ENCODE assay signal across 14 cellular contexts in the genomic region with DNA sequence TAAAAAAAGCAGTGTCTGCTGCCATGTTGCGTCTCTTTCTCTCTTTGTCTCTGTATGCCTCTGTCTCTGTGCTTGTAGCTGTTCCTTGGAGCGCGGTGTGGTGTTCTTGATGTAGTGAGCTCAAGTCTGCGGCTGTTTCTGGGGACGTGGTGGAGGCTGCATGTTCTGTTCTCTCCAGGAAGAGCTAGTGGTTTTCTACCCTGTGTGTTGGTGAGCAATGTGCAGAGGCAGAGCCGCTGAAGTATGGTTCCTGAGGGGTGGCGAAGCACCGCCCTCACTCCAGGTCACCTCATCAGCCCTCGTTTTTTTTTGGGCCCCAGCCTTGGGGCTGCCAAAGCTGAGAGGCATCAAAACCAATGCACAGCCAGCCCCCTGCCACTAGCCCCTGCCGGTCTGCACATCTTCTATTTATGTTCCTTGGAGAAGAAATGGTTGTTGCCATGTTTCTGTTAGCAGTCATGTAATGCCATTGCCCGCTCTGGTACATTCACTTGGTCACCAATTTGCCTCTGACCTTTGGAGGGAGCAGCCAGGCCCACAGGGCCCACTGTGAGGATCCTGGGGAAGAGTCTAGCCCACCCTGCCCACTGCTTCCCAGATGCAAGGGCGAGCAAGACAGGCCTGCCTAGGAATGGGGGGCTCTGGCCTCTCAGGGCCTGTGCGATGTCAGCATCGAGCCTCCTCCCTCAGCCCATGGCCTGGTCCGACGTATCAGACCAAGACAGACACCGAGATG. TPM values are rescaled to one million over a fixed set of nuclear protein-coding genes. Genes with fewer than 3 reads are reported as not detected.
A peak's percentile ranks its signal among the peaks of the same experiment; 100 is the strongest.
DNase-seq lines count a peak whose midpoint lies in the region; ATAC-seq and TF ChIP-seq lines count a peak whose summit lies in the region.
"Had no signal": no experiment of that assay in that cellular context is flagged by ENCODE, and none has a peak within 500 bp of the region (broad histone marks: within the 10 kb centered on the region; RNA-seq: fewer than 3 reads in every experiment).

No MANE protein-coding gene starts in this region.

- no peaks in the 10 kb centered on the region for H3K9me3 ChIP-seq in mucosa of descending colon
- H3K9me3 ChIP-seq: body of pancreas, heart left ventricle, MG63, ovary, thoracic aorta had no signal

- peaks cover 9% of the 10 kb centered on the region for H3K4me1 ChIP-seq in mucosa of descending colon (ENCODE audit: low read depth)

- H3K4me3 ChIP-seq in mucosa of descending colon, result no peak overlapping the region
- H3K4me3 ChIP-seq: body of pancreas, heart left ventricle, MG63, ovary, thoracic aorta had no signal

- peaks cover 95% of the 10 kb centered on the region for H3K4me1 Mint-ChIP-seq in activated T-cell treated with anti-CD3 and anti-CD28 coated beads, Interleukin-2, amount 50 U/mL, for 72 hours (ENCODE audit: low read depth)
- H3K4me1 Mint-ChIP-seq in stimulated activated naive CD8-positive, alpha-beta T cell treated with anti-CD3 and anti-CD28 coated beads, Interleukin-15, Interleukin-2, amounts not matched to agents 100 ng/mL and 50 ng/mL, for 24 hours (ENCODE audit: low read depth), result peaks cover 92% of the 10 kb centered on the region

- intact Hi-C loops in mucosa of descending colon (cut with DNase I, micrococcal nuclease), result no loop called here

- H3K9me3 Mint-ChIP-seq in activated T-cell treated with anti-CD3 and anti-CD28 coated beads, Interleukin-2, amount 50 U/mL, for 72 hours, result no peaks in the 10 kb centered on the region
- no peaks in the 10 kb centered on the region for H3K9me3 Mint-ChIP-seq in stimulated activated naive CD8-positive, alpha-beta T cell treated with anti-CD3 and anti-CD28 coated beads, Interleukin-15, Interleukin-2, amounts not matched to agents 100 ng/mL and 50 ng/mL, for 24 hours

- in situ Hi-C loops in KBM-7 (cut with MboI; ENCODE audit: low pct_unique_long_range_greater_than_20kb, low sequenced_read_pairs), result no loop called here

- peak; percentile 51 for DNase-seq in T follicular helper cell (ENCODE audit: low read depth)
- peak; percentile 62 to 73 for DNase-seq in activated T-cell treated with anti-CD3 and anti-CD28 coated beads, Interleukin-2, amount 50 U/mL, for 72 hours
- peak; percentile 37 to 69 (median 39) for DNase-seq in mucosa of descending colon
- DNase-seq in KBM-7, result no peak
- DNase-seq in anterior cingulate cortex (lab: John Stamatoyannopoulos, UW), result no peak
- no peak for DNase-seq in NOMO-1 (lab: John Stamatoyannopoulos, UW; ENCODE audit: unreplicated experiment in 2 of 2)
- no peak for DNase-seq in A172 (ENCODE audit: low spot score)
- DNase-seq: MG63, ovary had no signal

- H3K36me3 Mint-ChIP-seq in activated T-cell treated with anti-CD3 and anti-CD28 coated beads, Interleukin-2, amount 50 U/mL, for 72 hours (ENCODE audit: insufficient read depth in 2 of 2), result peaks cover 28 to 71% of the 10 kb centered on the region in 2 donors
- peaks cover 94% of the 10 kb centered on the region for H3K36me3 Mint-ChIP-seq in stimulated activated naive CD8-positive, alpha-beta T cell treated with anti-CD3 and anti-CD28 coated beads, Interleukin-15, Interleukin-2, amounts not matched to agents 100 ng/mL and 50 ng/mL, for 24 hours (ENCODE audit: low read depth)

- H3K36me3 ChIP-seq in mucosa of descending colon (ENCODE audit: low read depth), result peaks cover 64% of the 10 kb centered on the region
- H3K36me3 ChIP-seq: ovary had no signal

- peak overlapping the region; percentile 88 for H3K27ac Mint-ChIP-seq in activated T-cell treated with anti-CD3 and anti-CD28 coated beads, Interleukin-2, amount 50 U/mL, for 72 hours
- peak overlapping the region; percentile 96 for H3K27ac Mint-ChIP-seq in stimulated activated naive CD8-positive, alpha-beta T cell treated with anti-CD3 and anti-CD28 coated beads, Interleukin-15, Interleukin-2, amounts not matched to agents 100 ng/mL and 50 ng/mL, for 24 hours

- H3K4me3 Mint-ChIP-seq in activated T-cell treated with anti-CD3 and anti-CD28 coated beads, Interleukin-2, amount 50 U/mL, for 72 hours, result peak overlapping the region; percentile 69 to 92
- H3K4me3 Mint-ChIP-seq in stimulated activated naive CD8-positive, alpha-beta T cell treated with anti-CD3 and anti-CD28 coated beads, Interleukin-15, Interleukin-2, amounts not matched to agents 100 ng/mL and 50 ng/mL, for 24 hours, result peak overlapping the region; percentile 81

- H3K27me3 Mint-ChIP-seq in activated T-cell treated with anti-CD3 and anti-CD28 coated beads, Interleukin-2, amount 50 U/mL, for 72 hours (ENCODE audit: low read depth), result no peaks in the 10 kb centered on the region
- no peaks in the 10 kb centered on the region for H3K27me3 Mint-ChIP-seq in stimulated activated naive CD8-positive, alpha-beta T cell treated with anti-CD3 and anti-CD28 coated beads, Interleukin-15, Interleukin-2, amounts not matched to agents 100 ng/mL and 50 ng/mL, for 24 hours

- no peak for TF ChIP-seq CTCF in mucosa of descending colon (IDR thresholded peaks at IDR 0.05)

- ATAC-seq in activated T-cell treated with anti-CD3 and anti-CD28 coated beads, Interleukin-2, amount 50 U/mL, for 72 hours (replicated peaks in 1 of 2), result peak; percentile 65 to 72
- peak; percentile 70 for ATAC-seq in mucosa of descending colon
- ATAC-seq: body of pancreas, HCT116, heart left ventricle had no signal

RNA-seq across cellular contexts. Expression of a gene that starts 7.2 kb away (rescaled TPM):
- total RNA-seq in activated T-cell treated with anti-CD3 and anti-CD28 coated beads, Interleukin-2, amount 50 U/mL, for 72 hours, result 100 to 1,000 TPM; 427 to 457 TPM
- 100 to 1,000 TPM; 267 to 317 (median 292) TPM for total RNA-seq in mucosa of descending colon
- total RNA-seq in A172 (2014; rRNA removed; shearing (Covaris generic)), result 296 and 354 TPM in 2 replicates

RNA-seq across cellular contexts. Expression of a gene that starts 11.0 kb away (rescaled TPM):
- 100 to 1,000 TPM; 183 to 210 TPM for total RNA-seq in activated T-cell treated with anti-CD3 and anti-CD28 coated beads, Interleukin-2, amount 50 U/mL, for 72 hours
- total RNA-seq in mucosa of descending colon, result 100 to 1,000 TPM; 275 to 315 (median 290) TPM
- total RNA-seq in A172 (2014; rRNA removed; shearing (Covaris generic)), result 37.1 and 39.7 TPM in 2 replicates

RNA-seq across cellular contexts. Expression of a gene that starts 29.9 kb away (rescaled TPM):
- total RNA-seq in activated T-cell treated with anti-CD3 and anti-CD28 coated beads, Interleukin-2, amount 50 U/mL, for 72 hours, result 1 to 10 TPM; 2.3 to 4.1 TPM
- 1,000 to 10,000 TPM; 2,367 to 7,005 (median 6,199) TPM for total RNA-seq in mucosa of descending colon
- not detected in 2 replicates for total RNA-seq in A172 (2014; rRNA removed; shearing (Covaris generic))

RNA-seq across cellular contexts. Expression of a gene that starts 35.5 kb away (rescaled TPM):
- total RNA-seq in activated T-cell treated with anti-CD3 and anti-CD28 coated beads, Interleukin-2, amount 50 U/mL, for 72 hours, result 100 to 1,000 TPM; 122 to 151 TPM
- 1 to 10 TPM; 3.8 to 5.4 (median 5.2) TPM for total RNA-seq in mucosa of descending colon
- total RNA-seq in A172 (2014; rRNA removed; shearing (Covaris generic)), result 3.9 and 5.7 TPM in 2 replicates

RNA-seq across cellular contexts. Expression of a gene that starts 53.6 kb away (rescaled TPM):
- not detected for total RNA-seq in activated T-cell treated with anti-CD3 and anti-CD28 coated beads, Interleukin-2, amount 50 U/mL, for 72 hours
- total RNA-seq in mucosa of descending colon, result not detected
- not detected in 2 replicates for total RNA-seq in A172 (2014; rRNA removed; shearing (Covaris generic))
- total RNA-seq: body of pancreas, heart left ventricle, ovary had no signal

Comparison
In these comparisons a context has a peak if more than half of its experiments do, and no peak if none do; other contexts are left out.
1. DNase-seq: peak in T follicular helper cell (single experiment), activated T-cell treated with anti-CD3 and anti-CD28 coated beads, Interleukin-2, amount 50 U/mL, for 72 hours (2 of 2) and mucosa of descending colon (3 of 3); none in KBM-7 (single experiment), anterior cingulate cortex (0 of 58), NOMO-1 (0 of 2) and A172 (single experiment).
2. RNA of a gene that starts 29.9 kb away (total RNA-seq): 2,367 to 7,005 TPM in mucosa of descending colon; 2.3 to 4.1 TPM in activated T-cell treated with anti-CD3 and anti-CD28 coated beads, Interleukin-2, amount 50 U/mL, for 72 hours and not detected in A172; every median in the first group is over 100 times any median in the second.